In the genomic region with DNA sequence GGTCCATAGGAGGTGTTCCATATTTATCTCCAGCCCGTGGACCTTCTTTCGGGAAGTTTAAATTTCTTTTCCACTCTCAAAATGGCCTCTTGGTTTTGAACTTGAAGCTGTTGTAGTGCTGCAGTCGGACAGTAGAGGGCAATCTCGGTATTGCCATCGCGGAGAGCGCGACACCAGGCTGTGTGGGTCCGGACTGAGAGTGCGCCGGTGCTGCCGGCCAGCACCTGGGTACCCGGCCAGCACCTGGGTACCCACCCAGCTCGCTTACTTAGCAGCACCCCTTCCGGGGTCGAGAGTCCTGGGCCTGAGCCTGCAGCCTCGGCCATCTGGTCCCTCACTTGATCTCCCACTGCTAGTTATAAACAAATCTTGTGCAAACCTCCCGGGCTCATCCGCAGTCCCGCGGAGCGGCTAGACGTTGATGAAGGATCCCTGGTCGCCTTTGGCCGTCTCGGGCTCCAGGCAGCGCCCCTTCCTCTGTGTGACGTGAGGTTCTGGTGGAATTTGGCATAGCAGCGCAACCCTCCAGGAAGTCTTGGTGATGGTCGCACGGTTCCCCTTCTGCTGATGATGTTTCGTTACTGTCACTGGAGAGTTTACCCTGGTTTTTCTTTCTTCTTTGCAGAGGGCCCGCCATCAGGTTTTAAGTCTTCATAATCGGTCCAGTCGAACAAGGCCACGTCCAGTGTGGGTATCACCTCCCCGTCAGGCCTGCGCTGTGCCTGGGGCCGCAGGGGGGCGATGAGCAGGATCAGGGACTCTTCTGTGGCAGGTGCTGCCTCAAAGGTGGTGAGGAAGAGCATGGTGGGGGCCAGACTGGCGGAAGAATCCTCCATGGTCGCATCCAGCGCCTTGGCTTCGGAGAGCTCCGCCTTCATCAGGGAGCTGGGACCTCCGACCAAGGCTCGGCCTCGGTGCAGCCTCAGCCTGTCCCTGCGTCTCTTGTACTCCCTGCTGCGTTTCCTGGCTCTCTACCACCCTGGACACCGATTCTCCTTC, we compare ENCODE assay signal across 8 cellular contexts. TPM values are rescaled to one million over a fixed set of nuclear protein-coding genes. Genes with fewer than 3 reads are reported as not detected.
DNase-seq lines count a peak whose midpoint lies in the region; ATAC-seq and TF ChIP-seq lines count a peak whose summit lies in the region.

No MANE protein-coding gene starts in this region.

- H3K4me3 ChIP-seq in heart right ventricle = no peak overlapping the region
- no peak overlapping the region for H3K4me3 ChIP-seq in OCI-LY1 (ENCODE audit: low read depth, low read length, poor library complexity, severe bottlenecking)
- no peak overlapping the region for H3K4me3 ChIP-seq in astrocyte of the cerebellum (ENCODE audit: low read depth, low read length)
- H3K4me3 ChIP-seq in lung = no peak overlapping the region

- no peaks in the 10 kb centered on the region for H4K20me1 ChIP-seq in OCI-LY1 (ENCODE audit: insufficient read depth, low read length)

- WGBS in heart right ventricle, 2 donors = 52 to 55% methylated on average over 49 to 51 of the region's 51 CpGs
- 54 to 57% methylated on average over 41 to 51 of the region's 51 CpGs for WGBS in lung, 2 donors

- no peak overlapping the region for H3K27ac ChIP-seq in heart right ventricle
- H3K27ac ChIP-seq in OCI-LY1 (ENCODE audit: low read depth, low read length, poor library complexity, severe bottlenecking) = no peak overlapping the region
- H3K27ac ChIP-seq in lung (ENCODE audit: low read depth in 1 of 2, low read length in 1 of 2) = no peak overlapping the region

- H3K36me3 ChIP-seq in heart right ventricle = no peaks in the 10 kb centered on the region
- H3K36me3 ChIP-seq in OCI-LY1 (ENCODE audit: insufficient read depth, low read length) = no peaks in the 10 kb centered on the region
- no peaks in the 10 kb centered on the region for H3K36me3 ChIP-seq in lung (ENCODE audit: control insufficient read depth in 2 of 2, insufficient read depth in 2 of 2, low read length in 2 of 2)

- H3K27me3 ChIP-seq in heart right ventricle (peaks cover 0 to 20% (median 0%) of the 10 kb centered on the region in 7 donors), OCI-LY1 (ENCODE audit: insufficient read depth, low read length) (no peaks in the 10 kb centered on the region), lung (ENCODE audit: control insufficient read depth, insufficient read depth) (peaks cover 4% of the 10 kb centered on the region)

- H3K9me2 ChIP-seq in OCI-LY1 (ENCODE audit: low read depth, low read length) = no peaks in the 10 kb centered on the region

- no peaks in the 10 kb centered on the region for H3F3A ChIP-seq in OCI-LY1 (ENCODE audit: insufficient read depth, low read length)

- H3K9ac ChIP-seq in OCI-LY1 (ENCODE audit: low read length) = no peak overlapping the region

- peak in 1 of 8 donors; percentile 34 for ATAC-seq in heart right ventricle
- ATAC-seq in lung (ENCODE audit: insufficient read depth, low FRiP score) = peak; percentile 77
- no peak for ATAC-seq in HG03196 (IDR thresholded peaks at IDR 0.05; ENCODE audit: unreplicated experiment)
- no peak for ATAC-seq in HG03469 (IDR thresholded peaks at IDR 0.05; ENCODE audit: unreplicated experiment)

- H3K9me3 ChIP-seq in heart right ventricle (no peaks in the 10 kb centered on the region), OCI-LY1 (ENCODE audit: low read length) (no peaks in the 10 kb centered on the region), lung (ENCODE audit: control insufficient read depth in 2 of 2, insufficient read depth in 1 of 2, low read length in 1 of 2) (peaks cover 0 to 4% of the 10 kb centered on the region in 2 donors)

- TF ChIP-seq CTCF in heart right ventricle (IDR thresholded peaks at IDR 0.05) (peak in 7 of 9 donors; percentile 27 to 64 (median 37)), OCI-LY1 (IDR thresholded peaks at IDR 0.05; ENCODE audit: low read length) (peak; percentile 54), astrocyte of the cerebellum (IDR thresholded peaks at IDR 0.05; ENCODE audit: low read depth, low read length, missing control alignments) (peak; percentile 30), lung (IDR thresholded peaks at IDR 0.05; ENCODE audit: control extremely low read depth, extremely low read depth) (no peak)

- no peak overlapping the region for H2AFZ ChIP-seq in OCI-LY1 (ENCODE audit: low read length)

- H3K79me2 ChIP-seq in OCI-LY1 (ENCODE audit: insufficient read depth, low read length) = no peaks in the 10 kb centered on the region

- H3K4me1 ChIP-seq in heart right ventricle = no peaks in the 10 kb centered on the region
- H3K4me1 ChIP-seq in OCI-LY1 (ENCODE audit: insufficient read depth, low read length, severe bottlenecking) = no peaks in the 10 kb centered on the region
- H3K4me1 ChIP-seq in lung (ENCODE audit: control insufficient read depth in 2 of 2, insufficient read depth in 2 of 2, low read length in 2 of 2) = no peaks in the 10 kb centered on the region

- intact Hi-C loops in heart right ventricle (cut with DNase I) (no loop called here), cardiac septum (cut with DNase I) (no loop called here)

- in situ Hi-C loops in astrocyte of the cerebellum (cut with HindIII; ENCODE audit: low sequenced_read_pairs) = no loop called here

- H3K4me2 ChIP-seq in OCI-LY1 (ENCODE audit: low read length) = peak overlapping the region; percentile 45; the same call in 1 of the 2 replicates

- DNase-seq in heart right ventricle = peak in 1 of 2 donors; percentile 15
- no peak for DNase-seq in cardiac septum (ENCODE audit: low spot score)
- DNase-seq in astrocyte of the cerebellum (ENCODE audit: low read depth) = no peak
- DNase-seq in lung (ENCODE audit: low spot score) = peak; percentile 42
- DNase-seq in NCI-H1694 treated with DMSO at 0.1 percent for 48 hours (lab: John Stamatoyannopoulos, UW) = no peak

RNA-seq across cellular contexts. Expression of gene FAM9A, which starts 17.8 kb away (rescaled TPM):
- not detected for total RNA-seq in heart right ventricle
- not detected for polyA plus RNA-seq in heart right ventricle
- not detected for total RNA-seq in cardiac septum
- total RNA-seq in lung = not detected
- polyA plus RNA-seq in lung = not detected

RNA-seq across cellular contexts. Expression of gene ANOS1, which starts 51.5 kb away (rescaled TPM):
- total RNA-seq in heart right ventricle (1 to 10 TPM; 4.0 to 7.8 (median 5.0) TPM), cardiac septum (4.2 TPM), lung (10 to 100 TPM; 24.3 to 44.2 TPM)
- polyA plus RNA-seq in heart right ventricle (under 1 TPM; 0.81 to 0.88 TPM), lung (10 to 100 TPM in 1 of 2 donors, 1 to 10 TPM in 1; 6.0 to 20.2 TPM)
